In genomic region chr17:50275279-50275678, GRCh38 we compare ENCODE assay signal across 17 cellular contexts. TPM values are rescaled to one million over a fixed set of nuclear protein-coding genes. Genes with fewer than 3 reads are reported as not detected.
DNase-seq lines count a peak whose midpoint lies in the region; ATAC-seq, FAIRE-seq and TF ChIP-seq lines count a peak whose summit lies in the region.
"Had no signal": no experiment of that assay in that cellular context is flagged by ENCODE, and none has a peak within 500 bp of the region (broad histone marks: within the 10 kb centered on the region; RNA-seq: fewer than 3 reads in every experiment).

No MANE protein-coding gene starts in this region.

- POLR2A ChIA-PET in WTC11 (lab: Charles Lee) = interaction anchor here (1.4 kb wide), 1 partner anchor 62 kb away, joined by 3 read pairs; no protein-coding TSS in a partner anchor

- H3K4me1 Mint-ChIP-seq in HFFc6 (ENCODE audit: low read depth) (peaks cover 58% of the 10 kb centered on the region), WTC11 (peaks cover 60% of the 10 kb centered on the region)

- H3K27ac Mint-ChIP-seq in HFFc6 (0 out of 2 replicates have a peak overlapping the region, but pooled peaks have one; percentile 54), WTC11 (no peak overlapping the region)
- H3K27ac Mint-ChIP-seq: activated CD8-positive, alpha-beta T cell treated with anti-CD3 and anti-CD28 coated beads, Interleukin-2, amount 10 ng/mL, durations not matched to agents 7 days and 5 days had no signal

- 24 to 64% (median 31%) methylated on average over 7 of the region's 7 CpGs for WGBS in small intestine, 3 donors

- peaks cover 14% of the 10 kb centered on the region; the same call in 1 of the 2 replicates for H3K36me3 ChIP-seq in iPS-20b (ENCODE audit: insufficient read depth, low read depth, low read length)
- peaks cover 0 to 4% of the 10 kb centered on the region in 2 donors for H3K36me3 ChIP-seq in small intestine (ENCODE audit: control insufficient read depth in 2 of 2, insufficient read depth in 2 of 2, low read length in 2 of 2)
- H3K36me3 ChIP-seq: BE2C, gastroesophageal sphincter, WERI-Rb-1 had no signal

- no peak for FAIRE-seq in small intestine (lab: Jason Lieb, UNC)
- FAIRE-seq: endothelial cell of umbilical vein had no signal

- no peaks in the 10 kb centered on the region for H3K9me3 Mint-ChIP-seq in HFFc6
- H3K9me3 Mint-ChIP-seq in WTC11 = no peaks in the 10 kb centered on the region
- H3K9me3 Mint-ChIP-seq: central memory CD8-positive, alpha-beta T cell had no signal

- H3K9me3 ChIP-seq in iPS-20b (ENCODE audit: insufficient read depth, low read depth, low read length) (no peaks in the 10 kb centered on the region), small intestine (ENCODE audit: control insufficient read depth, low read depth) (no peaks in the 10 kb centered on the region)
- H3K9me3 ChIP-seq: BE2C, gastroesophageal sphincter had no signal

- in situ Hi-C loops in GM13976 (cut with MboI; ENCODE audit: low sequenced_read_pairs, unreplicated experiment) = no loop called here

- H3K4me3 ChIP-seq in iPS-20b (ENCODE audit: low read length) (peak overlapping the region; percentile 61), small intestine (ENCODE audit: low read depth in 1 of 2, low read length in 2 of 2) (peak overlapping the region in 1 of 2 donors; percentile 71), foreskin fibroblast (ENCODE audit: low read depth in 1 of 2, low read length in 2 of 2) (no peak overlapping the region)
- H3K4me3 ChIP-seq: gastroesophageal sphincter had no signal

- no peaks in the 10 kb centered on the region; the same call in 1 of the 2 replicates for H3K27me3 Mint-ChIP-seq in HFFc6 (ENCODE audit: insufficient read depth)
- peaks cover 12% of the 10 kb centered on the region for H3K27me3 Mint-ChIP-seq in WTC11 (ENCODE audit: low read depth)

- H3K36me3 Mint-ChIP-seq in HFFc6 (ENCODE audit: low read depth) = no peaks in the 10 kb centered on the region
- H3K36me3 Mint-ChIP-seq in WTC11 = no peaks in the 10 kb centered on the region

- H3K4me3 Mint-ChIP-seq in HFFc6 (no peak overlapping the region), WTC11 (peak overlapping the region; percentile 73)
- H3K4me3 Mint-ChIP-seq: activated CD8-positive, alpha-beta T cell treated with anti-CD3 and anti-CD28 coated beads, Interleukin-2, amount 10 ng/mL, durations not matched to agents 7 days and 5 days had no signal

- CTCF ChIA-PET in WTC11 (lab: Charles Lee) = interaction anchor here (1.0 to 11.9 kb wide), 9 partner anchors 9 to 196 kb away, joined by 3 to 514 read pairs (median 31); partner anchors contain the start of gene COL1A1

- peaks cover 21% of the 10 kb centered on the region for H3K27me3 ChIP-seq in iPS-20b (ENCODE audit: insufficient read depth, low read length)
- no peaks in the 10 kb centered on the region for H3K27me3 ChIP-seq in small intestine (ENCODE audit: control insufficient read depth in 2 of 2, insufficient read depth in 2 of 2, low read length in 2 of 2)

- peaks cover 36% of the 10 kb centered on the region for H3K4me1 ChIP-seq in iPS-20b (ENCODE audit: insufficient read depth, low read length)
- H3K4me1 ChIP-seq in small intestine (ENCODE audit: control insufficient read depth in 2 of 2, insufficient read depth in 1 of 2, low read depth in 1 of 2, low read length in 1 of 2) = peaks cover 0 to 10% of the 10 kb centered on the region in 2 donors
- H3K4me1 ChIP-seq: BE2C had no signal

- peak overlapping the region; percentile 2; the same call in 1 of the 2 replicates for H3K9ac ChIP-seq in iPS-20b (ENCODE audit: low read depth, low read length)

- no peak for ATAC-seq in WTC11
- ATAC-seq: activated CD8-positive, alpha-beta T cell treated with anti-CD3 and anti-CD28 coated beads, Interleukin-2, amount 10 ng/mL, durations not matched to agents 7 days and 5 days; gastroesophageal sphincter; sciatic nerve had no signal

- TF ChIP-seq CTCF in HFFc6 (IDR thresholded peaks at IDR 0.05) (no peak), WTC11 (IDR thresholded peaks at IDR 0.05) (no peak), GM13976 (IDR thresholded peaks at IDR 0.05; ENCODE audit: borderline replicate concordance, control extremely low read depth, extremely low read depth, insufficient read depth, missing control alignments) (no peak), foreskin fibroblast (IDR thresholded peaks at IDR 0.05; ENCODE audit: low read depth, low read length) (no peak)

- DNase-seq in HFFc6 (no peak), WTC11 (ENCODE audit: low spot score) (no peak), small intestine (peak; percentile 12), GM13976 (ENCODE audit: low spot score) (no peak), foreskin fibroblast (no peak), NCI-H510A (lab: John Stamatoyannopoulos, UW) (no peak)
- DNase-seq: activated CD8-positive, alpha-beta T cell treated with anti-CD3 and anti-CD28 coated beads, Interleukin-2, amount 10 ng/mL, durations not matched to agents 7 days and 5 days; BE2C; NCI-H2107; stimulated activated CD4-positive, alpha-beta T cell treated with anti-CD3 and anti-CD28 coated beads, Interleukin-4, amount 100 ng/mL, for 1 hour; SW 1271; WERI-Rb-1 had no signal

- H3K27ac ChIP-seq in iPS-20b (ENCODE audit: low read length) = no peak overlapping the region
- H3K27ac ChIP-seq in small intestine (ENCODE audit: low read depth in 1 of 2, low read length in 1 of 2) = peak overlapping the region; percentile 87 to 95
- H3K27ac ChIP-seq: gastroesophageal sphincter, WERI-Rb-1 had no signal

TF ChIP-seq in WTC11, 78 proteins besides CTCF, POLR2A, EP300 and RAD21:
- TF ChIP-seq E2F1 (CRISPR knock-in tag; IDR thresholded peaks at IDR 0.05) (no peak), ZNF396 (CRISPR knock-in tag; IDR thresholded peaks at IDR 0.05; ENCODE audit: borderline replicate concordance) (no peak), ZSCAN18 (CRISPR knock-in tag; IDR thresholded peaks at IDR 0.05) (no peak), PRRX2 (CRISPR knock-in tag; IDR thresholded peaks at IDR 0.05) (no peak), STAT6 (CRISPR knock-in tag; conservative IDR thresholded peaks at IDR 0.05; ENCODE audit: low read depth) (no peak), ATF2 (CRISPR knock-in tag; IDR thresholded peaks at IDR 0.05; ENCODE audit: borderline replicate concordance, low read depth) (no peak), TEAD4 (CRISPR knock-in tag; IDR thresholded peaks at IDR 0.05) (no peak)

RNA-seq across cellular contexts. Expression of gene TMEM92, which starts 1.0 kb away (rescaled TPM):
- under 1 TPM in 3 of 6 experiments, not detected in 3; 0.17 to 0.24 (median 0.18) TPM for total RNA-seq in HFFc6 (2021; fragmentation: NEBNext Ultra II Directional; extraction: Animal tissue kit (Norgen Biotek cat#: 25700))
- 9.8 to 10.4 TPM (median 10.3 TPM) in 3 replicates for total RNA-seq in WTC11 (2021)
- 10 to 100 TPM; 29.1 to 53.5 (median 39.1) TPM for polyA plus RNA-seq in small intestine
- total RNA-seq: activated CD8-positive, alpha-beta T cell treated with anti-CD3 and anti-CD28 coated beads, Interleukin-2, amount 10 ng/mL, durations not matched to agents 7 days and 5 days; endothelial cell of umbilical vein had no signal
